In genomic region chr12:115813256-115813655, GRCh38 we compare ENCODE assay signal across 19 cellular contexts.
DNase-seq lines count a peak whose midpoint lies in the region; ATAC-seq and TF ChIP-seq lines count a peak whose summit lies in the region.
"Had no signal": no experiment of that assay in that cellular context is flagged by ENCODE, and none has a peak within 500 bp of the region (broad histone marks: within the 10 kb centered on the region; RNA-seq: fewer than 3 reads in every experiment).

No MANE protein-coding gene starts in this region.

- 16% methylated on average over 2 of the region's 2 CpGs for WGBS in smooth muscle cell (ENCODE audit: low lambda C conversion rate)

- peak; percentile 16 for DNase-seq in EH (ENCODE audit: low read depth)
- peak; percentile 55 for DNase-seq in LoVo (ENCODE audit: low spot score)
- peak; percentile 10 to 30 for DNase-seq in left colon
- DNase-seq in smooth muscle cell (lab: John Stamatoyannopoulos, UW; ENCODE audit: unreplicated experiment), result no peak
- no peak for DNase-seq in A172 (ENCODE audit: low spot score)
- no peak for DNase-seq in hippocampal formation (lab: John Stamatoyannopoulos, UW)
- DNase-seq in NCI-H2171 treated with DMSO at 0.1 percent for 48 hours (lab: John Stamatoyannopoulos, UW), result no peak
- DNase-seq in progenitor cell of endocrine pancreas (ENCODE audit: low spot score, unreplicated experiment), result no peak
- DNase-seq: 8988T; Caco-2; CD4-positive, CD25-positive, alpha-beta regulatory T cell; CD8-positive, alpha-beta T cell; DMS153; DND-41; GM23248; H7; HCEC 1CT had no signal

- peaks cover 13% of the 10 kb centered on the region for H3K4me1 Mint-ChIP-seq in progenitor cell of endocrine pancreas (ENCODE audit: low read depth)
- H3K4me1 Mint-ChIP-seq: CD4-positive, CD25-positive, alpha-beta regulatory T cell had no signal

- H3F3A ChIP-seq in smooth muscle cell (ENCODE audit: low read depth), result no peaks in the 10 kb centered on the region

- no peaks in the 10 kb centered on the region for H4K20me1 ChIP-seq in smooth muscle cell (ENCODE audit: low read depth)
- H4K20me1 ChIP-seq: BLaER1 had no signal

- H3K4me1 ChIP-seq in smooth muscle cell (ENCODE audit: low read depth), result no peaks in the 10 kb centered on the region
- H3K4me1 ChIP-seq: Caco-2 had no signal

- H3K9me3 ChIP-seq in smooth muscle cell (replicated peaks; ENCODE audit: low read depth), result no peaks in the 10 kb centered on the region
- H3K9me3 ChIP-seq: Caco-2 had no signal

- no peaks in the 10 kb centered on the region for H3K79me2 ChIP-seq in smooth muscle cell (ENCODE audit: low read depth)

- peak overlapping the region; percentile 7 for H2AFZ ChIP-seq in smooth muscle cell (ENCODE audit: low read depth)
- H2AFZ ChIP-seq: GM23248 had no signal

- H3K4me3 ChIP-seq in smooth muscle cell, result no peak overlapping the region
- H3K4me3 ChIP-seq: BLaER1, GM23248 had no signal

- H3K36me3 ChIP-seq in smooth muscle cell (ENCODE audit: low read depth), result no peaks in the 10 kb centered on the region
- H3K36me3 ChIP-seq: BLaER1 had no signal

- H3K4me2 ChIP-seq in smooth muscle cell, result no peak overlapping the region
- H3K4me2 ChIP-seq: BLaER1 had no signal

- no peaks in the 10 kb centered on the region for H3K36me3 Mint-ChIP-seq in progenitor cell of endocrine pancreas (ENCODE audit: insufficient read depth)
- H3K36me3 Mint-ChIP-seq: CD4-positive, CD25-positive, alpha-beta regulatory T cell; CD8-positive, alpha-beta T cell had no signal

- peak; percentile 81 for ATAC-seq in left colon
- ATAC-seq: CD8-positive, alpha-beta T cell had no signal

- H3K27me3 ChIP-seq in smooth muscle cell (ENCODE audit: low read depth), result no peaks in the 10 kb centered on the region
- H3K27me3 ChIP-seq: BLaER1 had no signal

- no peak overlapping the region for H3K4me3 Mint-ChIP-seq in progenitor cell of endocrine pancreas (ENCODE audit: low read depth)
- H3K4me3 Mint-ChIP-seq: CD4-positive, CD25-positive, alpha-beta regulatory T cell; CD8-positive, alpha-beta T cell had no signal

- H3K27me3 Mint-ChIP-seq in progenitor cell of endocrine pancreas, result peaks cover 16% of the 10 kb centered on the region
- H3K27me3 Mint-ChIP-seq: CD4-positive, CD25-positive, alpha-beta regulatory T cell had no signal

- intact Hi-C loops in left colon (cut with DNase I, micrococcal nuclease), result no loop called here

- TF ChIP-seq CTCF in smooth muscle cell (IDR thresholded peaks at IDR 0.05; ENCODE audit: borderline replicate concordance, insufficient read depth, poor library complexity, severe bottlenecking) (no peak), progenitor cell of endocrine pancreas (IDR thresholded peaks at IDR 0.05; ENCODE audit: unreplicated experiment) (no peak)

- no peak overlapping the region for H3K27ac Mint-ChIP-seq in progenitor cell of endocrine pancreas
- H3K27ac Mint-ChIP-seq: CD4-positive, CD25-positive, alpha-beta regulatory T cell; CD8-positive, alpha-beta T cell had no signal

- H3K9ac ChIP-seq in smooth muscle cell (ENCODE audit: low read depth), result no peak overlapping the region
- H3K9ac ChIP-seq: BLaER1, GM23248 had no signal

- peaks cover 5% of the 10 kb centered on the region for H3K9me3 Mint-ChIP-seq in progenitor cell of endocrine pancreas (ENCODE audit: low read depth)

- no peak overlapping the region for H3K27ac ChIP-seq in smooth muscle cell (ENCODE audit: low read depth)
- H3K27ac ChIP-seq: BLaER1, C4-2B, GM23248 had no signal

Comparison
In these comparisons a context has a peak if more than half of its experiments do, and no peak if none do; other contexts are left out.
1. DNase-seq: peak in EH (single experiment), LoVo (single experiment) and left colon (2 of 2); none in smooth muscle cell (single experiment), A172 (single experiment), hippocampal formation (0 of 2), NCI-H2171 treated with DMSO at 0.1 percent for 48 hours (single experiment) and progenitor cell of endocrine pancreas (single experiment).